1 cellular context compared by ENCODE assay signal in genomic region chr2:148643998-148644884, GRCh38.
A peak's percentile ranks its signal among the peaks of the same experiment; 100 is the strongest.
TF ChIP-seq lines count a peak whose summit lies in the region.

TSS of gene EPC2 (plus strand) at chr2:148644751. CDS start at chr2:148645018, 267 bp downstream.

TF ChIP-seq in K562, 482 proteins besides CTCF, POLR2A, EP300 and RAD21 (continued from another document and continues in another):
- no peak; the same call in 1 of the 2 replicates for TF ChIP-seq ZFP1 (CRISPR knock-in tag; IDR thresholded peaks at IDR 0.05)
- peak; percentile 82 for TF ChIP-seq ZBTB9 (CRISPR knock-in tag; IDR thresholded peaks at IDR 0.05)
- no peak for TF ChIP-seq TCF7 (IDR thresholded peaks at IDR 0.05; ENCODE audit: borderline replicate concordance)
- TF ChIP-seq ZKSCAN3 (CRISPR knock-in tag; IDR thresholded peaks at IDR 0.05): no peak
- TF ChIP-seq ZNF398 (CRISPR knock-in tag; IDR thresholded peaks at IDR 0.05): no peak
- TF ChIP-seq DIDO1 (tag; IDR thresholded peaks at IDR 0.05; ENCODE audit: low read depth): 0 out of 2 replicates have a peak, but pooled peaks have one; percentile 11
- TF ChIP-seq ZNF311 (CRISPR knock-in tag; IDR thresholded peaks at IDR 0.05): no peak
- TF ChIP-seq GTF2A2 (tag; IDR thresholded peaks at IDR 0.05): peak; percentile 59; the same call in 1 of the 2 replicates
- TF ChIP-seq RREB1 (CRISPR knock-in tag; IDR thresholded peaks at IDR 0.05): peak; percentile 90; the same call in 1 of the 2 replicates
- peak; percentile 86; the same call in 1 of the 2 replicates for TF ChIP-seq NR3C1 (CRISPR knock-in tag; IDR thresholded peaks at IDR 0.05)
- TF ChIP-seq NFRKB (IDR thresholded peaks at IDR 0.05; ENCODE audit: low read depth): peak; percentile 94
- no peak for TF ChIP-seq BDP1 (IDR thresholded peaks at IDR 0.05; ENCODE audit: insufficient read depth, insufficient read length)
- peak in 1 of 2 experiments; percentile 63 for TF ChIP-seq E2F6 (IDR thresholded peaks at IDR 0.05; ENCODE audit: borderline replicate concordance in 1 of 2, extremely low read depth in 1 of 2, insufficient read depth in 1 of 2, insufficient read length in 1 of 2, low read depth in 1 of 2, low read length in 1 of 2, poor library complexity in 1 of 2, severe bottlenecking in 1 of 2)
- TF ChIP-seq POLR2G (IDR thresholded peaks at IDR 0.05; ENCODE audit: low read depth, low read length): peak; percentile 93
- TF ChIP-seq ARID3B (CRISPR knock-in tag; IDR thresholded peaks at IDR 0.05; ENCODE audit: borderline replicate concordance): no peak; the same call in 1 of the 2 replicates
- TF ChIP-seq ZNF184 (CRISPR knock-in tag; IDR thresholded peaks at IDR 0.05): no peak
- no peak for TF ChIP-seq ZNF780A (CRISPR knock-in tag; IDR thresholded peaks at IDR 0.05)
- TF ChIP-seq ZNF57 (CRISPR knock-in tag; IDR thresholded peaks at IDR 0.05): peak; percentile 2; the same call in 1 of the 2 replicates
- no peak; the same call in 1 of the 2 replicates for TF ChIP-seq POLR2H (tag; IDR thresholded peaks at IDR 0.05; ENCODE audit: low read depth)
- 0 out of 2 replicates have a peak, but pooled peaks have one; percentile 70 for TF ChIP-seq ILF3 (IDR thresholded peaks at IDR 0.05; ENCODE audit: borderline replicate concordance)
- TF ChIP-seq ZFPM2 (CRISPR knock-in tag; IDR thresholded peaks at IDR 0.05): no peak
- no peak for TF ChIP-seq ZNF79 (CRISPR knock-in tag; IDR thresholded peaks at IDR 0.05; ENCODE audit: low read depth)
- TF ChIP-seq EWSR1 (IDR thresholded peaks at IDR 0.05; ENCODE audit: borderline replicate concordance, low read depth, partially characterized antibody): no peak
- TF ChIP-seq CREBBP (IDR thresholded peaks at IDR 0.05; ENCODE audit: low read depth, low read length): no peak
- TF ChIP-seq MXD1 (CRISPR knock-in tag; IDR thresholded peaks at IDR 0.05; ENCODE audit: borderline replicate concordance, poor library complexity, severe bottlenecking): peak; percentile 45
- TF ChIP-seq GATA2 (CRISPR knock-in tag; IDR thresholded peaks at IDR 0.05): no peak
- no peak for TF ChIP-seq RERE (CRISPR knock-in tag; IDR thresholded peaks at IDR 0.05; ENCODE audit: borderline replicate concordance)
- TF ChIP-seq ZNF324 (CRISPR knock-in tag; IDR thresholded peaks at IDR 0.05): no peak
- TF ChIP-seq HCFC1 (IDR thresholded peaks at IDR 0.05; ENCODE audit: low read depth, low read length): peak; percentile 69
- no peak for TF ChIP-seq ZNF431 (CRISPR knock-in tag; IDR thresholded peaks at IDR 0.05)
- no peak for TF ChIP-seq ZNF507 (tag; conservative IDR thresholded peaks at IDR 0.05)
- no peak for TF ChIP-seq PURB (CRISPR knock-in tag; IDR thresholded peaks at IDR 0.05; ENCODE audit: low read depth)
- TF ChIP-seq PRDM10 (IDR thresholded peaks at IDR 0.05; ENCODE audit: partially characterized antibody): peak; percentile 70
- no peak for TF ChIP-seq DEAF1 (CRISPR knock-in tag; IDR thresholded peaks at IDR 0.05)
